In the genomic region with DNA sequence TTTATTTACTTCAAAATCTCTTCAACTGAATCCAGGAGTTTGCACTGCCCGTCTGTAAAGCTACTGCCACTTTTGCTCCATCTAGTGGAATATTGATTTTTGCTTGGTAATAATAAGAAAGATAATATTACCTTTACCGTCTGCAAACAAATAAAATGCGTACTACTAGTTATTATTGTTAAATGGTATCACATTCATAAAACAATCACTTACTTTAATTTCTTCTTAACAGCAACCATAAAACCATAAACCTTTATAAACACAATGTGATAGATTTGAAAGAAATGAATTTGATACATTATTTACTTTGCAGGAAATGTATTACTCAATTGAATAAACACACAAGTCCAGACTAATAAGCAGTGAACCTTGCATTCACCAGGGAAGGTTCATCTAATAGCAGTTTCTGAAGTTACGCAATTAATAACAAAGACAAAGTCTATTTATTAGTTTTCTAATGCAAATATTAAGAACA, we compare ENCODE assay signal across 13 cellular contexts. TPM values are rescaled to one million over a fixed set of nuclear protein-coding genes. Genes with fewer than 3 reads are reported as not detected.
DNase-seq lines count a peak whose midpoint lies in the region; ATAC-seq and TF ChIP-seq lines count a peak whose summit lies in the region.
"Had no signal": no experiment of that assay in that cellular context is flagged by ENCODE, and none has a peak within 500 bp of the region (broad histone marks: within the 10 kb centered on the region; RNA-seq: fewer than 3 reads in every experiment).

No MANE protein-coding gene starts in this region.

- no peaks in the 10 kb centered on the region for H3K4me1 ChIP-seq in neural progenitor cell
- H3K4me1 ChIP-seq: SJSA1 had no signal

- TF ChIP-seq CTCF in choroid plexus epithelial cell (conservative IDR thresholded peaks at IDR 0.05; ENCODE audit: low read depth, low read length) = peak; percentile 65
- no peak for TF ChIP-seq CTCF in neural progenitor cell (IDR thresholded peaks at IDR 0.05)

- H2AFZ ChIP-seq in neural progenitor cell (replicated peaks) = no peak overlapping the region

- H3F3A ChIP-seq in neural progenitor cell (ENCODE audit: low read depth) = no peaks in the 10 kb centered on the region

- H3K36me3 Mint-ChIP-seq in neural progenitor cell = no peaks in the 10 kb centered on the region

- DNase-seq in DMS53 (lab: John Stamatoyannopoulos, UW) (peak; percentile 64), NCI-H2081 (lab: John Stamatoyannopoulos, UW) (peak; percentile 57 to 81), choroid plexus epithelial cell (ENCODE audit: low read depth) (peak; percentile 75), midbrain (lab: John Stamatoyannopoulos, UW) (peak; percentile 69), NCI-H1930 (lab: John Stamatoyannopoulos, UW) (no peak), mucosa of gallbladder (ENCODE audit: low spot score) (no peak), neural progenitor cell (ENCODE audit: low spot score) (no peak)
- DNase-seq: activated CD4-positive, alpha-beta T cell treated with anti-CD3 and anti-CD28 coated beads, Interleukin-2, amount 50 U/mL, for 1 hour; stimulated activated CD4-positive, alpha-beta T cell treated with anti-CD3 and anti-CD28 coated beads, Interleukin-1b, Interleukin-23, amount 100 ng/mL, for 48 hours had no signal

- no peaks in the 10 kb centered on the region for H3K27me3 Mint-ChIP-seq in neural progenitor cell (ENCODE audit: insufficient read depth, low read depth)

- H3K9me3 ChIP-seq in neural progenitor cell (ENCODE audit: low read depth) = no peaks in the 10 kb centered on the region
- H3K9me3 ChIP-seq: gastroesophageal sphincter, SJSA1 had no signal

- no peak overlapping the region for H3K4me3 Mint-ChIP-seq in neural progenitor cell

- H3K27ac ChIP-seq in neural progenitor cell = no peak overlapping the region
- H3K27ac ChIP-seq: gastroesophageal sphincter, KMS-11, SJSA1 had no signal

- H3K9ac ChIP-seq in neural progenitor cell = no peak overlapping the region
- H3K9ac ChIP-seq: KMS-11 had no signal

- H3K27ac Mint-ChIP-seq in neural progenitor cell = no peak overlapping the region

- no peak overlapping the region for H3K4me2 ChIP-seq in neural progenitor cell
- H3K4me2 ChIP-seq: KMS-11 had no signal

- H3K27me3 ChIP-seq in neural progenitor cell = no peaks in the 10 kb centered on the region
- H3K27me3 ChIP-seq: gastroesophageal sphincter, SJSA1 had no signal

- no peaks in the 10 kb centered on the region for H3K79me2 ChIP-seq in neural progenitor cell (ENCODE audit: low read depth)

- no peaks in the 10 kb centered on the region for H4K20me1 ChIP-seq in neural progenitor cell (ENCODE audit: low read depth)

- H3K9me3 Mint-ChIP-seq in neural progenitor cell = no peaks in the 10 kb centered on the region

- no peaks in the 10 kb centered on the region for H3K36me3 ChIP-seq in neural progenitor cell
- H3K36me3 ChIP-seq: gastroesophageal sphincter, SJSA1 had no signal

- no peak for ATAC-seq in GM21526 (IDR thresholded peaks at IDR 0.05; ENCODE audit: low FRiP score, unreplicated experiment)
- ATAC-seq: gastroesophageal sphincter had no signal

- H3K4me3 ChIP-seq in choroid plexus epithelial cell (ENCODE audit: low read depth, low read length) (no peak overlapping the region), neural progenitor cell (no peak overlapping the region)
- H3K4me3 ChIP-seq: gastroesophageal sphincter, SJSA1 had no signal

- peaks cover 5% of the 10 kb centered on the region for H3K4me1 Mint-ChIP-seq in neural progenitor cell

RNA-seq across cellular contexts. Expression of a gene that starts 6.4 kb away (rescaled TPM):
- total RNA-seq in mucosa of gallbladder (8.3 TPM), neural progenitor cell (ENCODE audit: low replicate concordance) (0.30 and 0.59 TPM in 2 replicates)
- total RNA-seq: SJSA1 had no signal

Comparison
In these comparisons a context has a peak if more than half of its experiments do, and no peak if none do; other contexts are left out.
1. DNase-seq: peak in DMS53 (single experiment), NCI-H2081 (2 of 2), choroid plexus epithelial cell (single experiment) and midbrain (single experiment); none in NCI-H1930 (0 of 2), mucosa of gallbladder (single experiment) and neural progenitor cell (single experiment).